11 cellular contexts compared by ENCODE assay signal in the genomic region with DNA sequence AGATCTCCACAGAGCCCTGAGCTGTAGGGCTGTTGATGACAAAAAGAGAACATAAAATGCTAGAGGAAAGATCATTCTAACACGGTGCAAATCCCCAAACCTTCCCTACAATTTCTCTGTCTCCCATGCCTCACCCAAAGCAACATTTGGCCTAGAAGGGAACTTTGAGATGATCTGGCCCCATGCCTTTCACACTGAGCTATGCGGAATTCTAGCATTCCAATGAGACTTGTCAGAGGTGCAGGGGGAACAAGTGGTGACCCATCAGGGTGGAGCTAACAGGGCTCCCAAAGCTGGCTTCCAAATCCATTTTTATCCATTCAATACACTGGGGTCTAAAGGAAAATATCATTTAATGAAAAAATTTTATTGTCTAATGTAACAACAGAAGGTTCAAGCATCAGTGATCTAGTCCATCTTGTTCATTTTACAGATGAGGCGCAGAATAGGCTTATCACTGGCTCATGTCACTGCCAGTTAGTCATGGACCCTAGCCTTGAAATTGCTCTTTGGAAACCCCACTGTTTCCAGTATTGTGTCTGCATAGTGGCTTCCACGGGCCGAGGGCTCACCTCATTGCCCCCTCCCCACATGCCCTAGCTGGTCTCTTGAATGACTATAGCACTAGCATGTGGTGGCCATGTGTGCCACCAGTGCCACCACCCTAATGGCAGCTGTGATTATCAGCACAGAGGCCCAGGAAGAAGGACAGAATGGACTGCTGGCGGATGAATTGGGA.
DNase-seq lines count a peak whose midpoint lies in the region; ATAC-seq and TF ChIP-seq lines count a peak whose summit lies in the region.
"Had no signal": no experiment of that assay in that cellular context is flagged by ENCODE, and none has a peak within 500 bp of the region (broad histone marks: within the 10 kb centered on the region; RNA-seq: fewer than 3 reads in every experiment).

No MANE protein-coding gene starts in this region.

- H3K4me1 ChIP-seq in GM23248 (ENCODE audit: insufficient read depth), result peaks cover 50% of the 10 kb centered on the region
- H3K4me1 ChIP-seq in heart left ventricle, result peaks cover 0 to 82% (median 62%) of the 10 kb centered on the region in 12 donors
- peaks cover 26 to 64% of the 10 kb centered on the region in 2 donors for H3K4me1 ChIP-seq in gastrocnemius medialis
- H3K4me1 ChIP-seq in MM.1S (ENCODE audit: low read length), result no peaks in the 10 kb centered on the region

- H3K9me3 Mint-ChIP-seq in WTC11, result no peaks in the 10 kb centered on the region

- POLR2A ChIA-PET in WTC11 (lab: Charles Lee), result no interaction called here

- WGBS in GM23248 (ENCODE audit: low coverage in 1 of 2, low lambda C conversion rate in 2 of 2, missing lambda C conversion rate in 2 of 2), 2 experiments, result 54% methylated on average over 6 of the region's 6 CpGs
- WGBS in heart left ventricle, 4 donors, result 63 to 69% (median 65%) methylated on average over 6 of the region's 6 CpGs

- H2AFZ ChIP-seq in GM23248 (peak overlapping the region; percentile 74), MM.1S (ENCODE audit: low read length) (no peak overlapping the region)

- peak overlapping the region; percentile 83 for H3K4me2 ChIP-seq in GM23248 (ENCODE audit: unreplicated experiment)
- no peak overlapping the region for H3K4me2 ChIP-seq in MM.1S (ENCODE audit: low read depth, low read length)

- no peaks in the 10 kb centered on the region for H3K79me2 ChIP-seq in GM23248 (ENCODE audit: insufficient read depth)
- no peaks in the 10 kb centered on the region for H3K79me2 ChIP-seq in MM.1S (ENCODE audit: low read length)

- H3K27me3 ChIP-seq in GM23248 (replicated peaks; ENCODE audit: insufficient read depth) (no peaks in the 10 kb centered on the region), heart left ventricle (no peaks in the 10 kb centered on the region), gastrocnemius medialis (no peaks in the 10 kb centered on the region), MM.1S (replicated peaks; ENCODE audit: insufficient read depth, low read length) (no peaks in the 10 kb centered on the region)

- no peaks in the 10 kb centered on the region for H3K36me3 Mint-ChIP-seq in WTC11

- H3K27me3 Mint-ChIP-seq in WTC11 (ENCODE audit: low read depth), result no peaks in the 10 kb centered on the region

- DNase-seq in GM23248 (peak; percentile 87), WTC11 (ENCODE audit: low spot score) (no peak), heart left ventricle (peak in 4 of 5 donors; percentile 26 to 63 (median 48)), gastrocnemius medialis (peak in 1 of 2 donors; percentile 52), NCI-H345 treated with DMSO at 0.1 percent for 48 hours (lab: John Stamatoyannopoulos, UW; ENCODE audit: unreplicated experiment) (no peak), NCI-H1417 treated with DMSO at 0.1 percent for 48 hours (lab: John Stamatoyannopoulos, UW) (no peak), MM.1S (no peak)
- DNase-seq: NCI-H446 treated with DMSO at 0.1 percent for 48 hours had no signal

- CTCF ChIA-PET in WTC11 (lab: Charles Lee), result no interaction called here

- ATAC-seq in WTC11 (peak; percentile 63), heart left ventricle (peak; percentile 22 to 49 (median 38)), gastrocnemius medialis (peak; percentile 38 to 62), GM18511 (IDR thresholded peaks at IDR 0.05; ENCODE audit: unreplicated experiment) (no peak)

- no peak overlapping the region for H3K4me3 Mint-ChIP-seq in WTC11

- H3K9ac ChIP-seq in GM23248 (peak overlapping the region; percentile 43; the same call in 1 of the 2 replicates), MM.1S (ENCODE audit: low read length) (no peak overlapping the region)

- peaks cover 57% of the 10 kb centered on the region for H3K4me1 Mint-ChIP-seq in WTC11

- H3K9me2 ChIP-seq in GM23248 (ENCODE audit: insufficient read depth) (no peaks in the 10 kb centered on the region), MM.1S (replicated peaks; ENCODE audit: insufficient read depth, low read length) (no peaks in the 10 kb centered on the region)

- intact Hi-C loops in heart left ventricle (cut with DNase I), result loop anchor here in 5 of 10 donors (5.0 to 10.0 kb wide), 8 partner anchors 95 to 1038 kb away; partner anchors contain the start of gene ZNF503 (in 2 of the 5)
- intact Hi-C loops in gastrocnemius medialis (cut with DNase I; ENCODE audit: low total_unique reads), result no loop called here

- in situ Hi-C loops in GM23248 (cut with MboI) (no loop called here), gastrocnemius medialis (cut with MboI; ENCODE audit: low sequenced_read_pairs in 4 of 4) (no loop called here)

- H3F3A ChIP-seq in GM23248 (ENCODE audit: insufficient read depth), result peaks cover 30% of the 10 kb centered on the region
- no peaks in the 10 kb centered on the region for H3F3A ChIP-seq in MM.1S (ENCODE audit: insufficient read depth, low read length)

- H4K20me1 ChIP-seq in GM23248 (ENCODE audit: insufficient read depth), result no peaks in the 10 kb centered on the region
- no peaks in the 10 kb centered on the region for H4K20me1 ChIP-seq in MM.1S (ENCODE audit: insufficient read depth, low read length)

- TF ChIP-seq POLR2A in heart left ventricle (IDR thresholded peaks at IDR 0.05) (no peak), gastrocnemius medialis (IDR thresholded peaks at IDR 0.05) (no peak)

- 0 out of 2 replicates have a peak overlapping the region, but pooled peaks have one; percentile 40 for H3K27ac Mint-ChIP-seq in WTC11

- H3K36me3 ChIP-seq in GM23248 (ENCODE audit: low read depth), result no peaks in the 10 kb centered on the region
- no peaks in the 10 kb centered on the region for H3K36me3 ChIP-seq in heart left ventricle
- no peaks in the 10 kb centered on the region for H3K36me3 ChIP-seq in gastrocnemius medialis
- H3K36me3 ChIP-seq in MM.1S (replicated peaks; ENCODE audit: insufficient read depth, low read length), result no peaks in the 10 kb centered on the region
- H3K36me3 ChIP-seq: WERI-Rb-1 had no signal

- H3K9me3 ChIP-seq in GM23248 (ENCODE audit: low read depth) (no peaks in the 10 kb centered on the region), heart left ventricle (no peaks in the 10 kb centered on the region), gastrocnemius medialis (no peaks in the 10 kb centered on the region), MM.1S (replicated peaks; ENCODE audit: insufficient read depth, low read length) (no peaks in the 10 kb centered on the region)

- H3K27ac ChIP-seq in GM23248, result peak overlapping the region; percentile 58
- H3K27ac ChIP-seq in heart left ventricle, result peak overlapping the region; percentile 68 to 91 (median 80)
- peak overlapping the region; percentile 57 to 78 (median 72) for H3K27ac ChIP-seq in gastrocnemius medialis
- H3K27ac ChIP-seq in MM.1S (ENCODE audit: low read length), result no peak overlapping the region
- H3K27ac ChIP-seq: HL-60, WERI-Rb-1 had no signal

- H3K4me3 ChIP-seq in GM23248 (peak overlapping the region; percentile 43; the same call in 1 of the 2 replicates), heart left ventricle (no peak overlapping the region), gastrocnemius medialis (no peak overlapping the region), MM.1S (ENCODE audit: low read length) (no peak overlapping the region)

- TF ChIP-seq CTCF in WTC11 (IDR thresholded peaks at IDR 0.05) (no peak), heart left ventricle (IDR thresholded peaks at IDR 0.05) (no peak), gastrocnemius medialis (IDR thresholded peaks at IDR 0.05 in 4 of 5, conservative IDR thresholded peaks at IDR 0.05 in 1 of 5) (no peak), MM.1S (IDR thresholded peaks at IDR 0.05; ENCODE audit: low read length) (no peak)

TF ChIP-seq in WTC11, 78 proteins besides CTCF, POLR2A, EP300 and RAD21:
- no peak for TF ChIP-seq NFATC4 (CRISPR knock-in tag; IDR thresholded peaks at IDR 0.05)
- TF ChIP-seq, protein P1, sequence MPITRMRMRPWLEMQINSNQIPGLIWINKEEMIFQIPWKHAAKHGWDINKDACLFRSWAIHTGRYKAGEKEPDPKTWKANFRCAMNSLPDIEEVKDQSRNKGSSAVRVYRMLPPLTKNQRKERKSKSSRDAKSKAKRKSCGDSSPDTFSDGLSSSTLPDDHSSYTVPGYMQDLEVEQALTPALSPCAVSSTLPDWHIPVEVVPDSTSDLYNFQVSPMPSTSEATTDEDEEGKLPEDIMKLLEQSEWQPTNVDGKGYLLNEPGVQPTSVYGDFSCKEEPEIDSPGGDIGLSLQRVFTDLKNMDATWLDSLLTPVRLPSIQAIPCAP (CRISPR knock-in tag; IDR thresholded peaks at IDR 0.05), result no peak

Comparison
In these comparisons a context has a peak if more than half of its experiments do, and no peak if none do; other contexts are left out.
1. DNase-seq: peak in GM23248 (single experiment) and heart left ventricle (4 of 5); none in WTC11 (single experiment), NCI-H345 treated with DMSO at 0.1 percent for 48 hours (single experiment), NCI-H1417 treated with DMSO at 0.1 percent for 48 hours (single experiment) and MM.1S (single experiment).